7 cellular contexts compared by ENCODE assay signal in the genomic region with DNA sequence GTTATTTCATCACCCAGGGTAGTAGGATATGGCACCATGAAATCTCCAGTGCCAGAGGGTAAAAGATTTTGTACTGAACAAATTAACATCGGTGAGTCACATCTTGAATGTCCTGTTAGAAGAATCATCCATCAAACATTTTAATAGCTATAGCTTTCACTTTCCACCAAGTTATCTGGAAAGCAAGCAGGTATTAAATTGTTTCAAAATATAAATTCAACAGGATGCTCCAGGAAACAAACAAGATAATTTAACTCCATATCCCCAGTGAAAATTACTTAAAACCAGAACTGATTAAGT. TPM values are rescaled to one million over a fixed set of nuclear protein-coding genes. Genes with fewer than 3 reads are reported as not detected.
A peak's percentile ranks its signal among the peaks of the same experiment; 100 is the strongest.
DNase-seq lines count a peak whose midpoint lies in the region; ATAC-seq and TF ChIP-seq lines count a peak whose summit lies in the region.

No MANE protein-coding gene starts in this region.

- H3K36me3 ChIP-seq in ES-I3 (ENCODE audit: insufficient read depth, low read length) = peaks cover 12% of the 10 kb centered on the region
- peaks cover 43% of the 10 kb centered on the region for H3K36me3 ChIP-seq in OCI-LY1 (ENCODE audit: insufficient read depth, low read length)
- H3K36me3 ChIP-seq in psoas muscle (ENCODE audit: insufficient read depth in 1 of 2, low read depth in 1 of 2) = peaks cover 0 to 22% of the 10 kb centered on the region in 2 donors

- intact Hi-C loops in psoas muscle (cut with DNase I) = loop anchor here in 1 of 2 donors (5.0 kb wide), 2 partner anchors 38 to 93 kb away; no protein-coding TSS in a partner anchor

- H3K9ac ChIP-seq in ES-I3 (ENCODE audit: low read depth, low read length) (0 out of 2 replicates have a peak overlapping the region, but pooled peaks have one; percentile 9), OCI-LY1 (ENCODE audit: low read length) (no peak overlapping the region)

- H2AFZ ChIP-seq in OCI-LY1 (ENCODE audit: low read length) = no peak overlapping the region

- H4K20me1 ChIP-seq in OCI-LY1 (ENCODE audit: insufficient read depth, low read length) = 0 out of 2 replicates have a peak, but pooled peaks cover 2% of the 10 kb centered on the region

- H3F3A ChIP-seq in OCI-LY1 (ENCODE audit: insufficient read depth, low read length) = peaks cover 5% of the 10 kb centered on the region; the same call in 1 of the 2 replicates

- H3K4me2 ChIP-seq in OCI-LY1 (ENCODE audit: low read length) = peak overlapping the region; percentile 12; the same call in 1 of the 2 replicates

- peaks cover 22% of the 10 kb centered on the region for H3K79me2 ChIP-seq in OCI-LY1 (ENCODE audit: insufficient read depth, low read length)

- WGBS in psoas muscle, 3 donors = 3 to 5% (median 5%) methylated on average over 1 of the region's 1 CpG

- TF ChIP-seq CTCF in OCI-LY1 (IDR thresholded peaks at IDR 0.05; ENCODE audit: low read length) = no peak
- TF ChIP-seq CTCF in psoas muscle (IDR thresholded peaks at IDR 0.05) = no peak
- no peak for TF ChIP-seq CTCF in GM10248 (IDR thresholded peaks at IDR 0.05; ENCODE audit: control extremely low read depth, extremely low read depth, low read depth, missing control alignments)

- no peaks in the 10 kb centered on the region for H3K9me2 ChIP-seq in OCI-LY1 (ENCODE audit: low read depth, low read length)

- CTCF ChIA-PET in GM10248 (lab: Yijun Ruan, JAX) = interaction anchor here (0.7 to 3.4 kb wide), 12 partner anchors 9 to 127 kb away, joined by 3 to 19 read pairs (median 4); no protein-coding TSS in a partner anchor

- H3K27me3 ChIP-seq in OCI-LY1 (ENCODE audit: insufficient read depth, low read length) = no peaks in the 10 kb centered on the region
- H3K27me3 ChIP-seq in psoas muscle (ENCODE audit: insufficient read depth in 3 of 3, low read length in 2 of 3) = no peaks in the 10 kb centered on the region

- ATAC-seq in psoas muscle = peak in 2 of 4 donors; percentile 34 to 54

- H3K4me3 ChIP-seq in OCI-LY1 (ENCODE audit: low read depth, low read length, poor library complexity, severe bottlenecking) = no peak overlapping the region
- peak overlapping the region; percentile 86 for H3K4me3 ChIP-seq in psoas muscle

- POLR2A ChIA-PET in GM10248 (lab: Yijun Ruan, JAX) = no interaction called here

- peak; percentile 24 for DNase-seq in epithelial cell of prostate (ENCODE audit: low read depth, low spot score)
- no peak for DNase-seq in psoas muscle
- no peak for DNase-seq in NCI-H2081 treated with DMSO at 0.1 percent for 48 hours (lab: John Stamatoyannopoulos, UW)
- no peak for DNase-seq in GM10248 (ENCODE audit: extremely low spot score)
- DNase-seq in NCI-H146 (lab: John Stamatoyannopoulos, UW) = no peak

- H3K4me1 ChIP-seq in ES-I3 (ENCODE audit: insufficient read depth, low read length) (peaks cover 14% of the 10 kb centered on the region), OCI-LY1 (ENCODE audit: insufficient read depth, low read length, severe bottlenecking) (peaks cover 35% of the 10 kb centered on the region), psoas muscle (peaks cover 78% of the 10 kb centered on the region)

- H3K27ac ChIP-seq in OCI-LY1 (ENCODE audit: low read depth, low read length, poor library complexity, severe bottlenecking) = no peak overlapping the region
- H3K27ac ChIP-seq in epithelial cell of prostate = peak overlapping the region; percentile 37
- peak overlapping the region; percentile 94 for H3K27ac ChIP-seq in psoas muscle

- H3K9me3 ChIP-seq in ES-I3 (ENCODE audit: control insufficient read depth, insufficient read depth, low read length) = no peaks in the 10 kb centered on the region
- no peaks in the 10 kb centered on the region for H3K9me3 ChIP-seq in OCI-LY1 (ENCODE audit: low read length)
- no peaks in the 10 kb centered on the region for H3K9me3 ChIP-seq in psoas muscle

RNA-seq across cellular contexts. Expression of a gene that starts 2.4 kb away (rescaled TPM):
- 10 to 100 TPM; 45.7 to 92.5 (median 70.7) TPM for total RNA-seq in psoas muscle
- 10 to 100 TPM; 30.6 to 50.5 (median 36.6) TPM for polyA plus RNA-seq in psoas muscle

RNA-seq across cellular contexts. Expression of a gene that starts 21.4 kb away (rescaled TPM):
- 100 to 1,000 TPM in 2 of 4 donors, 10 to 100 TPM in 2; 71.2 to 141 (median 100) TPM for total RNA-seq in psoas muscle
- 100 to 1,000 TPM in 1 of 3 donors, 10 to 100 TPM in 2; 61.2 to 128 (median 93.7) TPM for polyA plus RNA-seq in psoas muscle

RNA-seq across cellular contexts. Expression of a gene that starts 30.4 kb away (rescaled TPM):
- 10 to 100 TPM; 31.1 to 67.2 (median 47.4) TPM for total RNA-seq in psoas muscle
- 10 to 100 TPM; 28.0 to 56.5 (median 46.4) TPM for polyA plus RNA-seq in psoas muscle
